Comparison of ENCODE assay signal across 1 cellular context in genomic region chr4:1250527-1250812, GRCh38.
TF ChIP-seq lines count a peak whose summit lies in the region.

No MANE protein-coding gene starts in this region.

TF ChIP-seq in liver, 16 proteins besides CTCF, POLR2A, EP300 and RAD21 (continued from another document):
- TF ChIP-seq REST (IDR thresholded peaks at IDR 0.05) (no peak), ZBTB33 (IDR thresholded peaks at IDR 0.05) (no peak), HNF4G (IDR thresholded peaks at IDR 0.05) (no peak)
